Comparison of ENCODE assay signal across 8 cellular contexts in the genomic region with DNA sequence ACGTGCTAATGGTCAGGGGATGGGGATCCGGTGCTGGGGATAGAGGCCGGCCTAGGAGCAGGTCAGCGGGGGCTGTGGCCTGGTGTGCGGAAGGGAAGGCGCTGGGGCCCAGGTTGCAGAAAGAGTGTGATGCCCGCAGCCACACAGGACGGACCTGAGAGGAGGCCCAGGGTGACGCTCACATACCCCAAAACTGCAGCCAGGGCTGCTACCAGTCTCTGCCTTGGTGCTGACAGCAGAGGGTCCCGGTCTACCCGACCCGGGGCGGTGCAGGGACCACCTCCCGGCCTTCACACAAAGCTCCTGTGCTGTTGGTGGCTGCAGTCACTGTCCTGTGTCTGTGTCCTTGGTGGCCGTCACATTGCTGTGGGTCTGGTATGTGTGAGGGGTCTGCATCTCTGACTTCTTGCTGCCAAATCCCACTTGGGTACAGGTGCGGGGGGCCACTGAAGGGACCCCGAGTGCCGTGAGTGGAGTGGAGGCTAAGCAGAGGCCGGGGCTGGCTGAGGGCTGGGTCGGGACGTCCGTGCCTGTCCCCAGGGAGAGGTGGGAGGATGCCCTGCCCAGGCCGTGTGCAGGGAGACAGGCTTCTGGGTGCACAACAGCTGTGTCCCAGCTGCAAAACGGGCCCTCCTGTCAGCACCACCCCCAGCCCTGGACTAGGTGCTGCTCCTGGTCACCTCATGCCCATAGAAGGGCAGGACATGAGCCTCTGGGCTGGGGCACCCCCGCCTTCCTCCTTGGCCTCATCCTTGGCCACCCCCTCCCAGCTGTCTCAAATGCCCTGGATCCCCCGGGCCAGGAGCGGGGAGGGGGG. TPM values are rescaled to one million over a fixed set of nuclear protein-coding genes. Genes with fewer than 3 reads are reported as not detected.
DNase-seq lines count a peak whose midpoint lies in the region; ATAC-seq and TF ChIP-seq lines count a peak whose summit lies in the region.

No MANE protein-coding gene starts in this region.

- no peak overlapping the region for H4K5ac ChIP-seq in H9 (ENCODE audit: insufficient read length, low read depth, low read length)

- no peaks in the 10 kb centered on the region for H3K4me1 ChIP-seq in H9 (ENCODE audit: insufficient read depth, low read length)

- H3K18ac ChIP-seq in H9 (ENCODE audit: insufficient read length, low read depth, low read length): no peak overlapping the region

- no peak overlapping the region for H3T11ph ChIP-seq in H9 (ENCODE audit: low read length)

- H2BK12ac ChIP-seq in H9 (ENCODE audit: insufficient read length, low read depth, low read length): no peak overlapping the region

- no CpG with 5 or more reads among the region's 27 CpGs for WGBS in H9 (ENCODE audit: extremely low coverage, insufficient read length, low lambda C conversion rate)

- H2BK20ac ChIP-seq in H9 (ENCODE audit: low read depth, low read length, poor library complexity, severe bottlenecking): no peak overlapping the region

- TF ChIP-seq CTCF in H9 (conservative IDR thresholded peaks at IDR 0.05): no peak

- no peak overlapping the region for H4K8ac ChIP-seq in H9 (replicated peaks; ENCODE audit: insufficient read length, low read depth, low read length)

- H4K20me1 ChIP-seq in H9 (ENCODE audit: control insufficient read depth, insufficient read depth, insufficient read length): no peaks in the 10 kb centered on the region

- H3K4me1 Mint-ChIP-seq in natural killer cell treated with Interleukin-12 subunit alpha and Interleukin-12 subunit beta and Interleukin-15 and Interleukin-18, amount 100 ng/mL, for 72 hours (ENCODE audit: low read depth in 2 of 2): peaks cover 29 to 38% of the 10 kb centered on the region in 2 donors
- H3K4me1 Mint-ChIP-seq in H9: peaks cover 2 to 3% of the 10 kb centered on the region in 2 experiments; a peak in 2 of 4 replicates

- no peak overlapping the region; the same call in 1 of the 2 replicates for H3K14ac ChIP-seq in H9 (ENCODE audit: insufficient read depth, low read length)

- no peaks in the 10 kb centered on the region for H3K27me3 ChIP-seq in H9 (ENCODE audit: insufficient read depth, low read length)

- no peaks in the 10 kb centered on the region for H3K36me3 ChIP-seq in KOPT-K1 (ENCODE audit: insufficient read depth, low read length)

- H3K9me3 ChIP-seq in KOPT-K1 (ENCODE audit: insufficient read depth, low read length, poor library complexity, severe bottlenecking) (no peaks in the 10 kb centered on the region), H9 (ENCODE audit: control insufficient read depth, low read depth, low read length) (no peaks in the 10 kb centered on the region)

- H3K4me2 ChIP-seq in H9 (ENCODE audit: insufficient read depth, insufficient read length, low read length): no peak overlapping the region

- no peaks in the 10 kb centered on the region for H3K9me3 Mint-ChIP-seq in natural killer cell treated with Interleukin-12 subunit alpha and Interleukin-12 subunit beta and Interleukin-15 and Interleukin-18, amount 100 ng/mL, for 72 hours
- H3K9me3 Mint-ChIP-seq in H9: no peaks in the 10 kb centered on the region

- no peaks in the 10 kb centered on the region for H3K79me2 ChIP-seq in H9 (ENCODE audit: insufficient read depth, low read length)

- H3K27ac ChIP-seq in KOPT-K1 (ENCODE audit: low read depth, low read length, poor library complexity, severe bottlenecking) (peak overlapping the region; percentile 81), H9 (ENCODE audit: insufficient read length, low read depth, low read length) (no peak overlapping the region)

- H3K9ac ChIP-seq in H9 (ENCODE audit: extremely low read depth, insufficient read length, low read length): no peak overlapping the region

- no peak overlapping the region for H2AK5ac ChIP-seq in H9 (ENCODE audit: insufficient read length, low read length)

- peak overlapping the region; percentile 93 for H3K4me3 Mint-ChIP-seq in natural killer cell treated with Interleukin-12 subunit alpha and Interleukin-12 subunit beta and Interleukin-15 and Interleukin-18, amount 100 ng/mL, for 72 hours
- H3K4me3 Mint-ChIP-seq in H9: no peak overlapping the region

- H3K79me1 ChIP-seq in H9 (ENCODE audit: insufficient read depth, low read depth, low read length, poor library complexity, severe bottlenecking): no peaks in the 10 kb centered on the region

- no peak overlapping the region for H3K23ac ChIP-seq in H9 (ENCODE audit: insufficient read length, low read depth, low read length)

- ATAC-seq in GM18502 (IDR thresholded peaks at IDR 0.05; ENCODE audit: poor library complexity, unreplicated experiment) (peak; percentile 20), GM21529 (IDR thresholded peaks at IDR 0.05; ENCODE audit: unreplicated experiment) (peak; percentile 31)
- peak in 1 of 2 donors; percentile 8 for ATAC-seq in natural killer cell treated with Interleukin-12 subunit alpha and Interleukin-12 subunit beta and Interleukin-15 and Interleukin-18, amount 100 ng/mL, for 72 hours

- no peak overlapping the region for H4K91ac ChIP-seq in H9 (ENCODE audit: insufficient read length, low read depth, low read length)

- H3K27me3 Mint-ChIP-seq in natural killer cell treated with Interleukin-12 subunit alpha and Interleukin-12 subunit beta and Interleukin-15 and Interleukin-18, amount 100 ng/mL, for 72 hours: no peaks in the 10 kb centered on the region
- peaks cover 12% of the 10 kb centered on the region for H3K27me3 Mint-ChIP-seq in H9 (ENCODE audit: low read depth)

- H2BK5ac ChIP-seq in H9 (ENCODE audit: insufficient read length, low read length): no peak overlapping the region

- peak overlapping the region; percentile 91 to 99 for H3K27ac Mint-ChIP-seq in natural killer cell treated with Interleukin-12 subunit alpha and Interleukin-12 subunit beta and Interleukin-15 and Interleukin-18, amount 100 ng/mL, for 72 hours
- no peak overlapping the region for H3K27ac Mint-ChIP-seq in H9

- H2AFZ ChIP-seq in H9 (ENCODE audit: low read length): no peak overlapping the region

- no peak overlapping the region for H3K4ac ChIP-seq in H9 (ENCODE audit: low read depth, low read length)

- H3K23me2 ChIP-seq in H9 (ENCODE audit: insufficient read length, low read depth, low read length, poor library complexity, severe bottlenecking): no peaks in the 10 kb centered on the region

- no peak for DNase-seq in natural killer cell treated with Interleukin-12 subunit alpha and Interleukin-12 subunit beta and Interleukin-15 and Interleukin-18, amount 100 ng/mL, for 72 hours (ENCODE audit: low spot score)
- DNase-seq in H9 (no peak), ecto neural progenitor cell (ENCODE audit: low spot score) (no peak), hypothalamus (lab: John Stamatoyannopoulos, UW) (no peak), NCI-H226 (no peak)

- no peak overlapping the region for H2BK120ac ChIP-seq in H9 (ENCODE audit: low read depth, low read length, poor library complexity, severe bottlenecking)

- no peak overlapping the region for H3K56ac ChIP-seq in H9 (ENCODE audit: insufficient read length, low read depth, low read length)

- H2BK15ac ChIP-seq in H9 (ENCODE audit: low read depth, low read length): no peak overlapping the region

- H3K36me3 Mint-ChIP-seq in natural killer cell treated with Interleukin-12 subunit alpha and Interleukin-12 subunit beta and Interleukin-15 and Interleukin-18, amount 100 ng/mL, for 72 hours: no peaks in the 10 kb centered on the region
- no peaks in the 10 kb centered on the region for H3K36me3 Mint-ChIP-seq in H9 (ENCODE audit: insufficient read depth in 1 of 3, low read depth in 3 of 3)

RNA-seq across cellular contexts. Expression of a gene that starts 1.5 kb away (rescaled TPM):
- 100 to 1,000 TPM; 240 to 358 TPM for total RNA-seq in natural killer cell treated with Interleukin-12 subunit alpha and Interleukin-12 subunit beta and Interleukin-15 and Interleukin-18, amount 100 ng/mL, for 72 hours
- not detected in 2 replicates for total RNA-seq in H9 (2021)

RNA-seq across cellular contexts. Expression of a gene that starts 15.6 kb away (rescaled TPM):
- total RNA-seq in natural killer cell treated with Interleukin-12 subunit alpha and Interleukin-12 subunit beta and Interleukin-15 and Interleukin-18, amount 100 ng/mL, for 72 hours: 1 to 10 TPM in 1 of 2 donors, not detected in 1; 1.4 TPM
- not detected in 2 replicates for total RNA-seq in H9 (2021)

RNA-seq across cellular contexts. Expression of a gene that starts 19.6 kb away (rescaled TPM):
- not detected for total RNA-seq in natural killer cell treated with Interleukin-12 subunit alpha and Interleukin-12 subunit beta and Interleukin-15 and Interleukin-18, amount 100 ng/mL, for 72 hours
- total RNA-seq in H9 (2021): not detected in 2 replicates

RNA-seq across cellular contexts. Expression of a gene that starts 37.4 kb away (rescaled TPM):
- not detected for total RNA-seq in natural killer cell treated with Interleukin-12 subunit alpha and Interleukin-12 subunit beta and Interleukin-15 and Interleukin-18, amount 100 ng/mL, for 72 hours
- not detected in 2 replicates for total RNA-seq in H9 (2021)

Comparison
In these comparisons a context has a peak if more than half of its experiments do, and no peak if none do; other contexts are left out.
1. H3K27ac Mint-ChIP-seq: peak in natural killer cell treated with Interleukin-12 subunit alpha and Interleukin-12 subunit beta and Interleukin-15 and Interleukin-18, amount 100 ng/mL, for 72 hours (2 of 2); none in H9 (0 of 3).
2. RNA of a gene that starts 1.5 kb away (total RNA-seq): 240 to 358 TPM in natural killer cell treated with Interleukin-12 subunit alpha and Interleukin-12 subunit beta and Interleukin-15 and Interleukin-18, amount 100 ng/mL, for 72 hours; not detected in H9; every median in the first group is over 100 times any median in the second.